Comparison of ENCODE assay signal across 6 cellular contexts in the genomic region with DNA sequence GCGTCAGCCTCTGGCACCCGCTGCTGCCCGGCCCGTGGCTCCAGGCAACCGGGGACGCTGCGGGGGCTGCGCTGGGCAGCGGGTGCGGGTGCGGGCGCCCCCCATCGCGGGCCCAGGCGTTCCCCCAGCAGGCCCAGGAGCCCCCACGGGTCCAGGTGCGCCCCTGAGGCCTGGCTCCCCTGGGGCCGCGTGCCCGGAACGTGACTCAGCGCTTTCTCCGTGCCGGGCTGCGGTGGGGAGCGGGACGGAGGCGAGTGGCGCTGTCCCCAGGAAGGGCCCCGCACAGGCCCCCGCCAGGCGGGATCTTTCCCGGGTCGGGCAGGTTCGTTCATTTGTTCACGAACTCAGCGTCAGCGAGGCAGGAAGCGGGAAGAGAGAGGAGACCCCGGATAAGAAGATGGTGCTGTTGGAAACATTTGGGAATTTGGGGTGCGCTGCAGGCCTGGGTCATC. TPM values are rescaled to one million over a fixed set of nuclear protein-coding genes. Genes with fewer than 3 reads are reported as not detected.
A peak's percentile ranks its signal among the peaks of the same experiment; 100 is the strongest.
DNase-seq lines count a peak whose midpoint lies in the region; ATAC-seq and TF ChIP-seq lines count a peak whose summit lies in the region.

No MANE protein-coding gene starts in this region.

- no peaks in the 10 kb centered on the region for H4K20me1 ChIP-seq in PC-9 (ENCODE audit: insufficient read depth)

- H3K4me3 ChIP-seq in PC-9 (no peak overlapping the region), iPS-20b (ENCODE audit: low read length) (peak overlapping the region; percentile 53; the same call in 1 of the 2 replicates)

- BruUV-seq in PC-9 (replicated peaks; lab: Mats Ljungman, UMichigan) = no TSS peak

- no peaks in the 10 kb centered on the region for H3K36me3 ChIP-seq in PC-9 (ENCODE audit: low read depth)
- no peaks in the 10 kb centered on the region for H3K36me3 ChIP-seq in iPS-20b (ENCODE audit: insufficient read depth, low read depth, low read length)

- no peaks in the 10 kb centered on the region; the same call in 1 of the 2 replicates for H3F3A ChIP-seq in PC-9 (ENCODE audit: insufficient read depth, low read depth)

- no peaks in the 10 kb centered on the region for H3K9me2 ChIP-seq in PC-9 (ENCODE audit: insufficient read depth)

- H2AFZ ChIP-seq in PC-9 = no peak overlapping the region

- no peak overlapping the region; the same call in 1 of the 2 replicates for H3K27ac Mint-ChIP-seq in HFFc6

- CTCF ChIA-PET in PC-9 (lab: Charles Lee) = interaction anchor here (0.6 to 1.5 kb wide), 4 partner anchors 11 to 158 kb away, joined by 4 to 9 read pairs (median 4); no protein-coding TSS in a partner anchor

- no peaks in the 10 kb centered on the region for H3K27me3 ChIP-seq in PC-9 (ENCODE audit: insufficient read depth, low read depth)
- peaks cover 14% of the 10 kb centered on the region for H3K27me3 ChIP-seq in iPS-20b (ENCODE audit: insufficient read depth, low read length)

- DNase-seq in AG20443 (ENCODE audit: low spot score) (peak; percentile 61), PC-9 (no peak), globus pallidus (ENCODE audit: low spot score) (no peak), HFFc6 (no peak)

- intact Hi-C loops in PC-9 (cut with micrococcal nuclease; ENCODE audit: unreplicated experiment) = loop anchor here (1.0 to 5.0 kb wide), 2 partner anchors 157 to 215 kb away; no protein-coding TSS in a partner anchor

- peak overlapping the region; percentile 51; the same call in 1 of the 2 replicates for H3K9ac ChIP-seq in iPS-20b (ENCODE audit: low read depth, low read length)

- TF ChIP-seq CTCF in PC-9 (conservative IDR thresholded peaks at IDR 0.05) = no peak
- TF ChIP-seq CTCF in HFFc6 (IDR thresholded peaks at IDR 0.05) = no peak

- H3K27me3 Mint-ChIP-seq in HFFc6 (ENCODE audit: insufficient read depth) = peaks cover 13% of the 10 kb centered on the region; the same call in 1 of the 2 replicates

- H3K4me3 Mint-ChIP-seq in HFFc6 = no peak overlapping the region

- no peaks in the 10 kb centered on the region for H3K9me3 Mint-ChIP-seq in HFFc6

- H3K4me2 ChIP-seq in PC-9 = 0 out of 2 replicates have a peak overlapping the region, but pooled peaks have one; percentile 47

- POLR2A ChIA-PET in PC-9 (lab: Charles Lee; ENCODE audit: unreplicated experiment) = interaction anchor here (0.5 to 0.7 kb wide), 2 partner anchors 58 to 335 kb away, joined by 3 to 13 read pairs; no protein-coding TSS in a partner anchor

- no peak overlapping the region for H3K27ac ChIP-seq in PC-9
- no peak overlapping the region for H3K27ac ChIP-seq in iPS-20b (ENCODE audit: low read length)

- H3K79me2 ChIP-seq in PC-9 (ENCODE audit: low read depth) = no peaks in the 10 kb centered on the region

- H3K36me3 Mint-ChIP-seq in HFFc6 (ENCODE audit: low read depth) = no peaks in the 10 kb centered on the region

- H3K9me3 ChIP-seq in PC-9 (ENCODE audit: insufficient read depth, low read depth) = no peaks in the 10 kb centered on the region
- no peaks in the 10 kb centered on the region for H3K9me3 ChIP-seq in iPS-20b (ENCODE audit: insufficient read depth, low read depth, low read length)

- H3K4me1 ChIP-seq in PC-9 (replicated peaks; ENCODE audit: insufficient read depth) (no peaks in the 10 kb centered on the region), iPS-20b (ENCODE audit: insufficient read depth, low read length) (peaks cover 7% of the 10 kb centered on the region; the same call in 1 of the 2 replicates)

- no peaks in the 10 kb centered on the region for H3K4me1 Mint-ChIP-seq in HFFc6 (ENCODE audit: low read depth)

- ATAC-seq in HG03139 (IDR thresholded peaks at IDR 0.05; ENCODE audit: unreplicated experiment) = no peak

RNA-seq across cellular contexts. Expression of a gene that starts 18.4 kb away (rescaled TPM):
- total RNA-seq in PC-9 (2021) = 118 and 131 TPM in 2 replicates
- total RNA-seq in HFFc6 (2021; fragmentation: NEBNext Ultra II Directional; extraction: Animal tissue kit (Norgen Biotek cat#: 25700)) = 100 to 1,000 TPM; 134 to 157 (median 144) TPM

RNA-seq across cellular contexts. Expression of a gene that starts 19.1 kb away (rescaled TPM):
- total RNA-seq in PC-9 (2021) = 12.5 and 23.7 TPM in 2 replicates
- total RNA-seq in HFFc6 (2021; fragmentation: NEBNext Ultra II Directional; extraction: Animal tissue kit (Norgen Biotek cat#: 25700)) = not detected

RNA-seq across cellular contexts. Expression of a gene that starts 43.0 kb away (rescaled TPM):
- total RNA-seq in PC-9 (2021) = not detected in 2 replicates
- total RNA-seq in HFFc6 (2021; fragmentation: NEBNext Ultra II Directional; extraction: Animal tissue kit (Norgen Biotek cat#: 25700)) = under 1 TPM in 2 of 6 experiments, not detected in 4; 0.23 to 0.26 TPM

RNA-seq across cellular contexts. Expression of a gene that starts 47.4 kb away (rescaled TPM):
- 2.8 and 3.0 TPM in 2 replicates for total RNA-seq in PC-9 (2021)
- under 1 TPM in 5 of 6 experiments, not detected in 1; 0.14 to 0.33 (median 0.15) TPM for total RNA-seq in HFFc6 (2021; fragmentation: NEBNext Ultra II Directional; extraction: Animal tissue kit (Norgen Biotek cat#: 25700))

RNA-seq across cellular contexts. Expression of a gene that starts 49.6 kb away (rescaled TPM):
- 69.7 and 91.7 TPM in 2 replicates for total RNA-seq in PC-9 (2021)
- total RNA-seq in HFFc6 (2021; fragmentation: NEBNext Ultra II Directional; extraction: Animal tissue kit (Norgen Biotek cat#: 25700)) = 100 to 1,000 TPM in 3 of 6 experiments, 10 to 100 TPM in 3; 95.3 to 104 (median 100.0) TPM

Comparison
In these comparisons a context has a peak if more than half of its experiments do, and no peak if none do; other contexts are left out.
1. RNA of a gene that starts 19.1 kb away (total RNA-seq): 12.5 to 23.7 TPM in PC-9; not detected in HFFc6; every median in the first group is over 10 times any median in the second.